9 cellular contexts compared by ENCODE assay signal in genomic region chr22:44363214-44363979, GRCh38. TPM values are rescaled to one million over a fixed set of nuclear protein-coding genes. Genes with fewer than 3 reads are reported as not detected.
DNase-seq lines count a peak whose midpoint lies in the region; ATAC-seq and TF ChIP-seq lines count a peak whose summit lies in the region.
"Had no signal": no experiment of that assay in that cellular context is flagged by ENCODE, and none has a peak within 500 bp of the region (broad histone marks: within the 10 kb centered on the region; RNA-seq: fewer than 3 reads in every experiment).

No MANE protein-coding gene starts in this region.

- no peaks in the 10 kb centered on the region for H3K36me3 ChIP-seq in esophagus squamous epithelium

- peaks cover 23 to 60% (median 49%) of the 10 kb centered on the region in 3 donors for H3K4me1 ChIP-seq in esophagus squamous epithelium

- TF ChIP-seq CTCF in AG09309 (IDR thresholded peaks at IDR 0.05; ENCODE audit: control insufficient read depth, insufficient read depth, low read depth, low read length, missing control alignments) (no peak), esophagus squamous epithelium (IDR thresholded peaks at IDR 0.05) (no peak)

- WGBS in esophagus squamous epithelium, 2 donors, result 16% methylated on average over 7 of the region's 26 CpGs; no CpG with 5 or more reads in 1 of the 2 donors

- peaks cover 0 to 61% (median 0%) of the 10 kb centered on the region in 4 donors for H3K27me3 ChIP-seq in esophagus squamous epithelium

- H3K9me3 ChIP-seq in esophagus squamous epithelium, result no peaks in the 10 kb centered on the region

- peak; percentile 92 for DNase-seq in AG09309 (ENCODE audit: low read depth)
- no peak for DNase-seq in esophagus squamous epithelium (lab: John Stamatoyannopoulos, UW)
- DNase-seq in myocyte (ENCODE audit: low read depth), result peak; percentile 97
- DNase-seq in activated CD8-positive, alpha-beta memory T cell treated with anti-CD3 and anti-CD28 coated beads for 24 hours, result no peak
- no peak for DNase-seq in CD1c-positive myeloid dendritic cell (ENCODE audit: extremely low spot score)
- DNase-seq in NCI-H2227 (lab: John Stamatoyannopoulos, UW; ENCODE audit: unreplicated experiment), result no peak

- peak overlapping the region; percentile 49 to 82 (median 66) for H3K27ac ChIP-seq in esophagus squamous epithelium

- TF ChIP-seq POLR2A in esophagus squamous epithelium (IDR thresholded peaks at IDR 0.05), result no peak

- no peak for ATAC-seq in GM21619 (IDR thresholded peaks at IDR 0.05; ENCODE audit: unreplicated experiment)

- intact Hi-C loops in esophagus squamous epithelium (cut with DNase I), result no loop called here

- H3K4me3 ChIP-seq in AG09309 (ENCODE audit: control insufficient read depth, low read depth, low read length), result no peak overlapping the region; the same call in 1 of the 2 replicates
- peak overlapping the region in 1 of 4 donors; percentile 35 for H3K4me3 ChIP-seq in esophagus squamous epithelium

TF ChIP-seq in PFSK-1, 5 proteins besides CTCF, POLR2A, EP300 and RAD21:
- peak; percentile 23; the same call in 1 of the 2 replicates for TF ChIP-seq SIN3A (IDR thresholded peaks at IDR 0.05; ENCODE audit: borderline replicate concordance, insufficient read depth, low read length)
- no peak for TF ChIP-seq TAF1 (IDR thresholded peaks at IDR 0.05; ENCODE audit: borderline replicate concordance, insufficient read depth, low read length)
- peak; percentile 21 for TF ChIP-seq FOXP2 (optimal IDR thresholded peaks at IDR 0.05; ENCODE audit: borderline replicate concordance, extremely low read depth, extremely low read length, insufficient read depth)
TF ChIP-seq in PFSK-1: peak in this region for 2.

RNA-seq across cellular contexts. Expression of gene SHISAL1, which starts 50.6 kb away (rescaled TPM):
- 0.14 TPM for polyA plus RNA-seq in PFSK-1 (2012; ENCODE audit: insufficient read length, low read depth)
- 1 to 10 TPM in 1 of 4 donors, under 1 TPM in 3; 0.08 to 1.3 (median 0.31) TPM for total RNA-seq in esophagus squamous epithelium
- 0.24 and 0.31 TPM in 2 replicates for total RNA-seq in myocyte
- 0.81 TPM for polyA plus RNA-seq in myocyte (2012)
- total RNA-seq: CD8-positive, alpha-beta memory T cell had no signal
- polyA plus RNA-seq: CD8-positive, alpha-beta memory T cell had no signal

Comparison
In these comparisons a context has a peak if more than half of its experiments do, and no peak if none do; other contexts are left out.
1. DNase-seq: peak in AG09309 (single experiment) and myocyte (single experiment); none in esophagus squamous epithelium (single experiment), activated CD8-positive, alpha-beta memory T cell treated with anti-CD3 and anti-CD28 coated beads for 24 hours (single experiment), CD1c-positive myeloid dendritic cell (single experiment) and NCI-H2227 (single experiment).